Comparison of ENCODE assay signal across 1 cellular context in the genomic region with DNA sequence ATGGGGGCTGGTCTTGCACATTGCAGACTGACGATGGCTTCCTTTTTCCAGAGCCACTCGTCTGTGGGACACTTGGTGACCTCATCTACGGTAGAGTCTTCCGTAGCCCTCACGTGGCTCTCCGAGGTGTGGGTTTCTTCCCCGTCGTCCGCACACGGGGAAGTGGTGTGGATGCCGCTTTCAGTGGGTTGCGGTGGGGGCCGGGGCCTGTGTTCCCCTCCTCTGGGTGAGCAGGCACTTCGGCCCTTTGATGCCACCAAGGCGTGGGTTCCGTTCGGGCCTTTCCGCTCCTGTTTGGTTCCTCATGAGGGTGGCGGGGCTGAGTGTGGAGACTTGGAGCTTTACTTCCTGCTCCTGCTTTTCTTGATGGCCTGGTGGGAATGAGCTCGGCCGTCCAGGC.
TF ChIP-seq lines count a peak whose summit lies in the region.

No MANE protein-coding gene starts in this region.

TF ChIP-seq in H1, 55 proteins besides CTCF, POLR2A, EP300 and RAD21:
- TF ChIP-seq HDAC6 (IDR thresholded peaks at IDR 0.05; ENCODE audit: low read depth, low read length) (no peak), CHD1 (IDR thresholded peaks at IDR 0.05; ENCODE audit: low read depth, low read length) (no peak), CHD2 (IDR thresholded peaks at IDR 0.05; ENCODE audit: low read length) (no peak), HDAC2 (IDR thresholded peaks at IDR 0.05; ENCODE audit: borderline replicate concordance in 1 of 2, low read depth in 2 of 2, low read length in 2 of 2) (no peak), SIRT6 (IDR thresholded peaks at IDR 0.05; ENCODE audit: low read length) (no peak), SIX5 (IDR thresholded peaks at IDR 0.05; ENCODE audit: low read depth, low read length) (no peak), SRF (IDR thresholded peaks at IDR 0.05; ENCODE audit: low read depth, low read length) (no peak), NRF1 (IDR thresholded peaks at IDR 0.05; ENCODE audit: low read depth, low read length) (no peak), BCL11A (IDR thresholded peaks at IDR 0.05; ENCODE audit: low read depth in 2 of 2, low read length in 2 of 2) (no peak), BRCA1 (IDR thresholded peaks at IDR 0.05; ENCODE audit: low read depth, low read length) (no peak), JUN (IDR thresholded peaks at IDR 0.05; ENCODE audit: low read depth, low read length) (no peak), EGR1 (IDR thresholded peaks at IDR 0.05; ENCODE audit: borderline replicate concordance, low read depth, low read length) (no peak), KDM1A (IDR thresholded peaks at IDR 0.05; ENCODE audit: borderline replicate concordance, low read length) (no peak), CBX8 (IDR thresholded peaks at IDR 0.05; ENCODE audit: borderline replicate concordance, low read depth, low read length) (no peak), CREB1 (IDR thresholded peaks at IDR 0.05) (no peak)
- TF ChIP-seq, protein P1, sequence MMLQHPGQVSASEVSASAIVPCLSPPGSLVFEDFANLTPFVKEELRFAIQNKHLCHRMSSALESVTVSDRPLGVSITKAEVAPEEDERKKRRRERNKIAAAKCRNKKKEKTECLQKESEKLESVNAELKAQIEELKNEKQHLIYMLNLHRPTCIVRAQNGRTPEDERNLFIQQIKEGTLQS (IDR thresholded peaks at IDR 0.05; ENCODE audit: insufficient read depth, low read depth, low read length), result no peak
- TF ChIP-seq, protein P2, sequence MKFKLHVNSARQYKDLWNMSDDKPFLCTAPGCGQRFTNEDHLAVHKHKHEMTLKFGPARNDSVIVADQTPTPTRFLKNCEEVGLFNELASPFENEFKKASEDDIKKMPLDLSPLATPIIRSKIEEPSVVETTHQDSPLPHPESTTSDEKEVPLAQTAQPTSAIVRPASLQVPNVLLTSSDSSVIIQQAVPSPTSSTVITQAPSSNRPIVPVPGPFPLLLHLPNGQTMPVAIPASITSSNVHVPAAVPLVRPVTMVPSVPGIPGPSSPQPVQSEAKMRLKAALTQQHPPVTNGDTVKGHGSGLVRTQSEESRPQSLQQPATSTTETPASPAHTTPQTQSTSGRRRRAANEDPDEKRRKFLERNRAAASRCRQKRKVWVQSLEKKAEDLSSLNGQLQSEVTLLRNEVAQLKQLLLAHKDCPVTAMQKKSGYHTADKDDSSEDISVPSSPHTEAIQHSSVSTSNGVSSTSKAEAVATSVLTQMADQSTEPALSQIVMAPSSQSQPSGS (IDR thresholded peaks at IDR 0.05; ENCODE audit: low read length), result no peak
